In genomic region chr19:55097864-55098715, GRCh38 we compare ENCODE assay signal across 25 cellular contexts. TPM values are rescaled to one million over a fixed set of nuclear protein-coding genes. Genes with fewer than 3 reads are reported as not detected.
A peak's percentile ranks its signal among the peaks of the same experiment; 100 is the strongest.
DNase-seq lines count a peak whose midpoint lies in the region; ATAC-seq and TF ChIP-seq lines count a peak whose summit lies in the region.
"Had no signal": no experiment of that assay in that cellular context is flagged by ENCODE, and none has a peak within 500 bp of the region (broad histone marks: within the 10 kb centered on the region; RNA-seq: fewer than 3 reads in every experiment).

No MANE protein-coding gene starts in this region.

- dilution Hi-C loops in mammary epithelial cell (cut with HindIII; ENCODE audit: low sequenced_read_pairs): no loop called here

- H3K4me2 ChIP-seq in mammary epithelial cell (ENCODE audit: insufficient read depth, low read depth, low read length): no peak overlapping the region

- H3K9ac ChIP-seq in mammary epithelial cell (ENCODE audit: insufficient read depth, low read length): no peak overlapping the region

- in situ Hi-C loops in mammary epithelial cell (cut with MboI; ENCODE audit: low sequenced_read_pairs in 2 of 2): no loop called here

- H3K9me3 Mint-ChIP-seq in T-helper 1 cell treated with Interleukin-12 subunit alpha and Interleukin-12 subunit beta and Interleukin-4 antibody, amounts not matched to agents 30 μg/mL and 1 μg/mL, for 36 hours: peaks cover 2% of the 10 kb centered on the region

- H3K4me1 Mint-ChIP-seq in T-helper 1 cell treated with Interleukin-12 subunit alpha and Interleukin-12 subunit beta and Interleukin-4 antibody, amounts not matched to agents 30 μg/mL and 1 μg/mL, for 36 hours (ENCODE audit: low read depth): no peaks in the 10 kb centered on the region
- H3K4me1 Mint-ChIP-seq: nephron had no signal

- peaks cover 6% of the 10 kb centered on the region for H3K79me2 ChIP-seq in mammary epithelial cell (ENCODE audit: insufficient read depth, low read length)

- TF ChIP-seq CTCF in RWPE2 (IDR thresholded peaks at IDR 0.05; ENCODE audit: poor library complexity, severe bottlenecking) (no peak), left lung (IDR thresholded peaks at IDR 0.05) (no peak), upper lobe of left lung (IDR thresholded peaks at IDR 0.05) (no peak), mammary epithelial cell (conservative IDR thresholded peaks at IDR 0.05 in 1 of 2, IDR thresholded peaks at IDR 0.05 in 1 of 2; ENCODE audit: extremely low read depth in 1 of 2, insufficient read depth in 1 of 2, low read depth in 1 of 2, low read length in 2 of 2) (no peak)

- H3K27ac Mint-ChIP-seq in T-helper 1 cell treated with Interleukin-12 subunit alpha and Interleukin-12 subunit beta and Interleukin-4 antibody, amounts not matched to agents 30 μg/mL and 1 μg/mL, for 36 hours: peak overlapping the region; percentile 20
- H3K27ac Mint-ChIP-seq: nephron had no signal

- no TSS peak for BruUV-seq in mammary epithelial cell (replicated peaks; lab: Mats Ljungman, UMichigan)

- WGBS in upper lobe of left lung, 2 donors: 83 to 93% methylated on average over 20 to 23 of the region's 23 CpGs
- 88% methylated on average over 18 of the region's 23 CpGs for WGBS in mammary epithelial cell (ENCODE audit: low coverage, missing lambda C conversion rate)

- no peaks in the 10 kb centered on the region for H4K20me1 ChIP-seq in mammary epithelial cell (ENCODE audit: insufficient read depth, low read length)

- no peak overlapping the region for H3K4me3 Mint-ChIP-seq in T-helper 1 cell treated with Interleukin-12 subunit alpha and Interleukin-12 subunit beta and Interleukin-4 antibody, amounts not matched to agents 30 μg/mL and 1 μg/mL, for 36 hours
- H3K4me3 Mint-ChIP-seq: nephron had no signal

- DNase-seq in T-helper 1 cell (no peak), RWPE2 (ENCODE audit: low spot score) (peak; percentile 54), left lung (peak in 1 of 2 donors; percentile 50), upper lobe of left lung (no peak), occipital lobe (lab: John Stamatoyannopoulos, UW) (no peak), epidermal melanocyte (ENCODE audit: insufficient read length, low spot score) (no peak), mammary epithelial cell (no peak)
- DNase-seq: 8988T; activated CD4-positive, alpha-beta T cell treated with anti-CD3 and anti-CD28 coated beads, Interleukin-2, amount 50 U/mL, for 4 hours; activated gamma-delta T cell treated with Interleukin-2 at 50 U/mL for 16 hours; BE2C; dermis blood vessel endothelial cell; foreskin keratinocyte; hippocampal formation; midbrain; NCI-H146; stimulated activated CD4-positive, alpha-beta T cell treated with anti-CD3 and anti-CD28 coated beads, Interleukin-12 subunit alpha, Interleukin-12 subunit beta, amount 100 ng/mL, for 4 hours had no signal

- no peak for TF ChIP-seq EP300 in upper lobe of left lung (IDR thresholded peaks at IDR 0.05)

- H3K27me3 ChIP-seq in RWPE2 (ENCODE audit: insufficient read depth, poor library complexity, severe bottlenecking): no peaks in the 10 kb centered on the region
- no peaks in the 10 kb centered on the region for H3K27me3 ChIP-seq in left lung
- H3K27me3 ChIP-seq in upper lobe of left lung: no peaks in the 10 kb centered on the region
- H3K27me3 ChIP-seq in mammary epithelial cell (ENCODE audit: insufficient read depth, low read length): no peaks in the 10 kb centered on the region
- H3K27me3 ChIP-seq: BE2C, foreskin keratinocyte, tibial nerve had no signal

- peaks cover 24% of the 10 kb centered on the region for H3K36me3 ChIP-seq in RWPE2 (ENCODE audit: low read depth)
- peaks cover 0 to 80% of the 10 kb centered on the region in 2 donors for H3K36me3 ChIP-seq in left lung
- H3K36me3 ChIP-seq in upper lobe of left lung: peaks cover 8 to 71% (median 67%) of the 10 kb centered on the region in 4 donors
- peaks cover 5% of the 10 kb centered on the region for H3K36me3 ChIP-seq in mammary epithelial cell (ENCODE audit: insufficient read depth, low read length)

- H3K4me1 ChIP-seq in RWPE2 (ENCODE audit: insufficient read depth, poor library complexity, severe bottlenecking) (no peaks in the 10 kb centered on the region), left lung (peaks cover 0 to 8% of the 10 kb centered on the region in 2 donors), upper lobe of left lung (peaks cover 0 to 11% (median 0%) of the 10 kb centered on the region in 4 donors), mammary epithelial cell (ENCODE audit: insufficient read depth, low read length) (no peaks in the 10 kb centered on the region)
- H3K4me1 ChIP-seq: BE2C, foreskin keratinocyte had no signal

- H3K4me3 ChIP-seq in RWPE2 (ENCODE audit: severe bottlenecking): no peak overlapping the region
- H3K4me3 ChIP-seq in left lung: no peak overlapping the region
- no peak overlapping the region for H3K4me3 ChIP-seq in upper lobe of left lung
- H3K4me3 ChIP-seq in mammary epithelial cell (replicated peaks in 1 of 3; ENCODE audit: insufficient read depth in 1 of 3, low read depth in 2 of 3, low read length in 3 of 3): no peak overlapping the region
- H3K4me3 ChIP-seq: psoas muscle, tibial nerve had no signal

- no peaks in the 10 kb centered on the region for H3K9me3 ChIP-seq in RWPE2 (ENCODE audit: severe bottlenecking)
- H3K9me3 ChIP-seq in left lung: no peaks in the 10 kb centered on the region
- H3K9me3 ChIP-seq in upper lobe of left lung: peaks cover 0 to under 1% (median 0%) of the 10 kb centered on the region in 4 donors
- H3K9me3 ChIP-seq in mammary epithelial cell (replicated peaks; ENCODE audit: insufficient read depth, low read length): no peaks in the 10 kb centered on the region
- H3K9me3 ChIP-seq: BE2C had no signal

- intact Hi-C loops in left lung (cut with DNase I): no loop called here
- intact Hi-C loops in mammary epithelial cell (cut with micrococcal nuclease): no loop called here

- H3K27me3 Mint-ChIP-seq in T-helper 1 cell treated with Interleukin-12 subunit alpha and Interleukin-12 subunit beta and Interleukin-4 antibody, amounts not matched to agents 30 μg/mL and 1 μg/mL, for 36 hours (ENCODE audit: low read depth): no peaks in the 10 kb centered on the region

- no peak overlapping the region for H2AFZ ChIP-seq in mammary epithelial cell (ENCODE audit: low read depth, low read length)

- H3K27ac ChIP-seq in RWPE2 (ENCODE audit: poor library complexity, severe bottlenecking) (no peak overlapping the region), left lung (no peak overlapping the region), upper lobe of left lung (no peak overlapping the region), mammary epithelial cell (ENCODE audit: insufficient read depth, low read depth, low read length) (no peak overlapping the region)
- H3K27ac ChIP-seq: epithelial cell of prostate, foreskin keratinocyte, psoas muscle, tibial nerve had no signal

- TF ChIP-seq POLR2A in upper lobe of left lung (IDR thresholded peaks at IDR 0.05): no peak

- CTCF ChIA-PET in mammary epithelial cell (lab: Charles Lee; ENCODE audit: low non-redundant PET): no interaction called here

- H3K36me3 Mint-ChIP-seq in T-helper 1 cell treated with Interleukin-12 subunit alpha and Interleukin-12 subunit beta and Interleukin-4 antibody, amounts not matched to agents 30 μg/mL and 1 μg/mL, for 36 hours (ENCODE audit: low read depth): peaks cover 21% of the 10 kb centered on the region

- ATAC-seq in RWPE2 (ENCODE audit: low read depth): no peak
- ATAC-seq in left lung: peak; percentile 38
- peak; percentile 5 to 37 for ATAC-seq in upper lobe of left lung (ENCODE audit: low FRiP score in 2 of 2)
- ATAC-seq: foreskin keratinocyte, SK-N-SH treated with all-trans-retinoic acid at 6 μM for 48 hours had no signal

RNA-seq across cellular contexts. Expression of gene PPP1R12C, which starts 19.3 kb away (rescaled TPM):
- total RNA-seq in left lung (100 to 1,000 TPM in 1 of 2 donors, 10 to 100 TPM in 1; 93.2 to 113 TPM), upper lobe of left lung (100 to 1,000 TPM in 5 of 6 donors, 10 to 100 TPM in 1; 99.6 to 369 (median 158) TPM), occipital lobe (20.7 TPM), mammary epithelial cell (10 to 100 TPM; 29.8 to 74.8 TPM)
- polyA plus RNA-seq in mammary epithelial cell: 27.5 TPM
- 6.7 TPM for polyA minus RNA-seq in mammary epithelial cell

RNA-seq across cellular contexts. Expression of gene EPS8L1, which starts 22.4 kb away (rescaled TPM):
- 10 to 100 TPM; 21.2 to 37.5 TPM for total RNA-seq in left lung
- 10 to 100 TPM; 30.2 to 55.7 (median 43.3) TPM for total RNA-seq in upper lobe of left lung
- 0.62 TPM for total RNA-seq in occipital lobe
- total RNA-seq in mammary epithelial cell: 10 to 100 TPM; 63.7 to 68.3 TPM
- 29.8 TPM for polyA plus RNA-seq in mammary epithelial cell
- 23.0 TPM for polyA minus RNA-seq in mammary epithelial cell

RNA-seq across cellular contexts. Expression of gene RDH13, which starts 35.1 kb away (rescaled TPM):
- 10 to 100 TPM; 24.2 to 38.0 TPM for total RNA-seq in left lung
- 10 to 100 TPM; 24.0 to 72.3 (median 28.1) TPM for total RNA-seq in upper lobe of left lung
- total RNA-seq in occipital lobe: 15.0 TPM
- 10 to 100 TPM; 18.0 to 19.8 TPM for total RNA-seq in mammary epithelial cell
- polyA plus RNA-seq in mammary epithelial cell: 17.0 TPM
- 20.5 TPM for polyA minus RNA-seq in mammary epithelial cell

RNA-seq across cellular contexts. Expression of gene TNNT1, which starts 50.9 kb away (rescaled TPM):
- 1 to 10 TPM in 1 of 2 donors, not detected in 1; 1.6 TPM for total RNA-seq in left lung
- 10 to 100 TPM in 1 of 6 donors, 1 to 10 TPM in 4, not detected in 1; 1.3 to 31.2 (median 2.4) TPM for total RNA-seq in upper lobe of left lung
- not detected for total RNA-seq in occipital lobe
- 10 to 100 TPM; 16.5 to 85.2 TPM for total RNA-seq in mammary epithelial cell
- 21.5 TPM for polyA plus RNA-seq in mammary epithelial cell
- 24.5 TPM for polyA minus RNA-seq in mammary epithelial cell

RNA-seq across cellular contexts. Expression of gene TNNI3, which starts 59.4 kb away (rescaled TPM):
- 1 to 10 TPM; 1.2 to 1.6 TPM for total RNA-seq in left lung
- total RNA-seq in upper lobe of left lung: 10 to 100 TPM in 2 of 6 donors, 1 to 10 TPM in 4; 1.0 to 14.6 (median 5.9) TPM
- not detected for total RNA-seq in occipital lobe
- 1 to 10 TPM in 1 of 2 donors, not detected in 1; 1.3 TPM for total RNA-seq in mammary epithelial cell
- 0.22 TPM for polyA plus RNA-seq in mammary epithelial cell
- not detected for polyA minus RNA-seq in mammary epithelial cell
- total RNA-seq: dermis blood vessel endothelial cell, H4, HT1080, tibial nerve had no signal

Comparison
In these comparisons a context has a peak if more than half of its experiments do, and no peak if none do; other contexts are left out.
1. RNA of gene EPS8L1, which starts 22.4 kb away (total RNA-seq): 63.7 to 68.3 TPM in mammary epithelial cell, 30.2 to 55.7 TPM in upper lobe of left lung and 21.2 to 37.5 TPM in left lung; 0.62 TPM in occipital lobe (single experiment); every median in the first group is over 10 times any median in the second.